Comparison of ENCODE assay signal across 1 cellular context in genomic region chr7:99918959-99919813, GRCh38.
TF ChIP-seq lines count a peak whose summit lies in the region.

Gene TRIM4 (minus strand): TSS chr7:99919530. CDS start chr7:99919401, 129 bp downstream.

TF ChIP-seq in HepG2, 621 proteins besides CTCF, POLR2A, EP300 and RAD21 (continued from another document and continues in another):
- TF ChIP-seq ZNF142 (CRISPR knock-in tag; IDR thresholded peaks at IDR 0.05) (peak; percentile 69; the same call in 1 of the 2 replicates), ZKSCAN1 (IDR thresholded peaks at IDR 0.05; ENCODE audit: low read length) (no peak), ZNF546 (CRISPR knock-in tag; conservative IDR thresholded peaks at IDR 0.05) (no peak), XRCC5 (optimal IDR thresholded peaks at IDR 0.05; ENCODE audit: low read length) (peak; percentile 28), ZFP62 (CRISPR knock-in tag; IDR thresholded peaks at IDR 0.05) (no peak), SALL1 (CRISPR knock-in tag; IDR thresholded peaks at IDR 0.05) (peak; percentile 68), CREB3 (CRISPR knock-in tag; IDR thresholded peaks at IDR 0.05) (0 out of 2 replicates have a peak, but pooled peaks have one; percentile 41), ZSCAN30 (CRISPR knock-in tag; IDR thresholded peaks at IDR 0.05) (no peak; the same call in 1 of the 2 replicates), HNRNPUL1 (IDR thresholded peaks at IDR 0.05; ENCODE audit: low read depth, low read length) (no peak), IRF9 (CRISPR knock-in tag; IDR thresholded peaks at IDR 0.05; ENCODE audit: borderline replicate concordance) (peak; percentile 85), TRAFD1 (CRISPR knock-in tag; IDR thresholded peaks at IDR 0.05; ENCODE audit: borderline replicate concordance) (no peak), CEBPG (CRISPR knock-in tag; IDR thresholded peaks at IDR 0.05) (no peak), ZNF460 (CRISPR knock-in tag; IDR thresholded peaks at IDR 0.05; ENCODE audit: borderline replicate concordance) (no peak; the same call in 1 of the 2 replicates), TEF (CRISPR knock-in tag; IDR thresholded peaks at IDR 0.05) (no peak), ZNF879 (CRISPR knock-in tag; IDR thresholded peaks at IDR 0.05) (no peak), ZNF331 (CRISPR knock-in tag; IDR thresholded peaks at IDR 0.05) (no peak), THAP11 (CRISPR knock-in tag; IDR thresholded peaks at IDR 0.05) (peak; percentile 92), ZNF737 (CRISPR knock-in tag; IDR thresholded peaks at IDR 0.05; ENCODE audit: borderline replicate concordance) (no peak), ZKSCAN5 (CRISPR knock-in tag; IDR thresholded peaks at IDR 0.05) (0 out of 2 replicates have a peak, but pooled peaks have one; percentile 19), ZNF350 (CRISPR knock-in tag; IDR thresholded peaks at IDR 0.05; ENCODE audit: borderline replicate concordance, low read depth) (peak; percentile 85; the same call in 1 of the 2 replicates), PAXIP1 (CRISPR knock-in tag; conservative IDR thresholded peaks at IDR 0.05) (peak; percentile 26; the same call in 1 of the 2 replicates), HIVEP1 (CRISPR knock-in tag; IDR thresholded peaks at IDR 0.05) (no peak; the same call in none of the 2 replicates), MIER2 (CRISPR knock-in tag; IDR thresholded peaks at IDR 0.05) (peak; percentile 54), ZNF709 (CRISPR knock-in tag; IDR thresholded peaks at IDR 0.05) (no peak), ETS1 (CRISPR knock-in tag; IDR thresholded peaks at IDR 0.05) (no peak), CHD2 (IDR thresholded peaks at IDR 0.05; ENCODE audit: low read depth, low read length) (0 out of 2 replicates have a peak, but pooled peaks have one; percentile 22), ZNF552 (CRISPR knock-in tag; IDR thresholded peaks at IDR 0.05; ENCODE audit: borderline replicate concordance) (0 out of 2 replicates have a peak, but pooled peaks have one; percentile 12), TBX3 (IDR thresholded peaks at IDR 0.05; ENCODE audit: borderline replicate concordance) (no peak), ZFYVE20 (CRISPR knock-in tag; IDR thresholded peaks at IDR 0.05; ENCODE audit: borderline replicate concordance, low read depth) (no peak), SIX1 (CRISPR knock-in tag; IDR thresholded peaks at IDR 0.05; ENCODE audit: borderline replicate concordance) (no peak), CREB1 (IDR thresholded peaks at IDR 0.05) (no peak; the same call in 1 of the 2 replicates), CREB1 (CRISPR knock-in tag; IDR thresholded peaks at IDR 0.05) (no peak; the same call in 1 of the 2 replicates), HHEX (CRISPR knock-in tag; IDR thresholded peaks at IDR 0.05) (no peak), ZNF556 (CRISPR knock-in tag; IDR thresholded peaks at IDR 0.05; ENCODE audit: borderline replicate concordance) (no peak; the same call in 1 of the 2 replicates), ZNF414 (CRISPR knock-in tag; IDR thresholded peaks at IDR 0.05) (no peak), FIP1L1 (IDR thresholded peaks at IDR 0.05; ENCODE audit: borderline replicate concordance, insufficient read depth, low read depth, low read length) (no peak), ZNF280D (CRISPR knock-in tag; IDR thresholded peaks at IDR 0.05) (no peak; the same call in 1 of the 2 replicates), RBM22 (optimal IDR thresholded peaks at IDR 0.05; ENCODE audit: low read length) (no peak), SIN3B (IDR thresholded peaks at IDR 0.05; ENCODE audit: low read length) (peak; percentile 27; the same call in 1 of the 2 replicates), RBFOX2 (IDR thresholded peaks at IDR 0.05; ENCODE audit: low read depth, low read length) (peak; percentile 94), MED8 (CRISPR knock-in tag; IDR thresholded peaks at IDR 0.05; ENCODE audit: insufficient replicate concordance) (peak; percentile 86), NR2F2 (IDR thresholded peaks at IDR 0.05; ENCODE audit: borderline replicate concordance, low read depth) (peak; percentile 59; the same call in 1 of the 2 replicates), ZZZ3 (CRISPR knock-in tag; IDR thresholded peaks at IDR 0.05; ENCODE audit: borderline replicate concordance) (no peak; the same call in 1 of the 2 replicates)
